ENCODE assay signal across 18 cellular contexts in the genomic region with DNA sequence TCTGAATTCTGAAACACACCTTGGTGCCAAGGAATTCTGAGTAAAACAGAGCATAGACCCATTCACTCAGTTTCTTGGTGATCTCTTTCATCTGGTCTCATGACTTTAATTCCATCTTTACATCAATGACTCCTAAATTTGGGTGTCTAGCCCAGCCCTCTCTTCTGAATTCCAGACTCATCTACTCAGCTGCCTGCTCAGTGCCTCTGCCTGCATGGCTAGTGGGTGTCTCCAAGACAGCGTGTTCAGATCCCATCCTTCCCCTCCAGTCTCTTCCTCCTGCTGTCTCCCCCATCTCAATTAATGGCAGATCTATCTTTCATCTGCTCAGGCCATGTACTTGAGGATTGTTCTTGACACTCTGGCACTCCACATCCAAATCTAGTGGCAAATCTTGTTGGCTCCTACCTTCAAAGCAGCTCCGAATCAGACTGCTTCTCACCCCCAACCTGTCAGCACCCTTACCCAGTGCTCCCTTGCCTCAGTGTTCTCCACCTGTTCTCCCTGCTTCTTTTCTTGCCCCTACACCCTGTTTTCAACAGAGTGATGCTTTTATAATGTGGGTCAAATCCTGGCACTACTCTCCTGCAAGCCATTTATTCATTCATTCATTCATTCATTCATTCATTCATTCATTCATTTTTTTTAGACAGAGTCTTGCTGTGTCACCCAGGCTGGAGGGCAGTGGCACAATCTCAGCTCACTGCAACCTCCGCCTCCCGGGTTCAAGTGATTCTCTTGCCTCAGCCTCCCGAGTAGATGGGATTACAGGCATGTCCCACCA. TPM values are rescaled to one million over a fixed set of nuclear protein-coding genes. Genes with fewer than 3 reads are reported as not detected.
DNase-seq lines count a peak whose midpoint lies in the region; ATAC-seq and TF ChIP-seq lines count a peak whose summit lies in the region.
"Had no signal": no experiment of that assay in that cellular context is flagged by ENCODE, and none has a peak within 500 bp of the region (broad histone marks: within the 10 kb centered on the region; RNA-seq: fewer than 3 reads in every experiment).

No MANE protein-coding gene starts in this region.

- peaks cover 13% of the 10 kb centered on the region for H3K4me1 Mint-ChIP-seq in endothelial cell (ENCODE audit: unreplicated experiment)
- H3K4me1 Mint-ChIP-seq: CD14-positive monocyte; CD4-positive, alpha-beta memory T cell; GM23338; IgD-negative memory B cell had no signal

- no peaks in the 10 kb centered on the region for H3K9me3 Mint-ChIP-seq in endothelial cell (ENCODE audit: unreplicated experiment)
- H3K9me3 Mint-ChIP-seq: CD14-positive monocyte; CD4-positive, alpha-beta memory T cell; GM23338; IgD-negative memory B cell had no signal

- H3K27me3 ChIP-seq in psoas muscle (ENCODE audit: insufficient read depth in 3 of 3, low read length in 2 of 3) (no peaks in the 10 kb centered on the region), hepatocyte (no peaks in the 10 kb centered on the region)
- H3K27me3 ChIP-seq: BLaER1 had no signal

- H3K27ac ChIP-seq in psoas muscle = peak overlapping the region; percentile 88
- no peak overlapping the region for H3K27ac ChIP-seq in hepatocyte
- H3K27ac ChIP-seq: BLaER1 had no signal

- no peak overlapping the region for H3K27ac Mint-ChIP-seq in endothelial cell (ENCODE audit: unreplicated experiment)
- H3K27ac Mint-ChIP-seq: CD14-positive monocyte; CD4-positive, alpha-beta memory T cell; GM23338; IgD-negative memory B cell had no signal

- no peaks in the 10 kb centered on the region for H4K20me1 ChIP-seq in hepatocyte (ENCODE audit: insufficient read depth, poor library complexity, severe bottlenecking)
- H4K20me1 ChIP-seq: BLaER1 had no signal

- H3K79me2 ChIP-seq in hepatocyte = no peaks in the 10 kb centered on the region

- H3K4me3 ChIP-seq in fibroblast of the aortic adventitia (ENCODE audit: low read depth, low read length) (no peak overlapping the region), psoas muscle (peak overlapping the region; percentile 68), hepatocyte (no peak overlapping the region)
- H3K4me3 ChIP-seq: BLaER1, GM12878, GM23338 had no signal

- ATAC-seq in psoas muscle = no peak
- ATAC-seq: GM12878, GM23338 had no signal

- peaks cover 0 to 40% of the 10 kb centered on the region in 2 donors for H3K36me3 ChIP-seq in psoas muscle (ENCODE audit: insufficient read depth in 1 of 2, low read depth in 1 of 2)
- no peaks in the 10 kb centered on the region for H3K36me3 ChIP-seq in hepatocyte (replicated peaks; ENCODE audit: insufficient read depth, low read depth)

- H3K4me1 ChIP-seq in psoas muscle (peaks cover 32% of the 10 kb centered on the region), hepatocyte (ENCODE audit: insufficient read depth) (no peaks in the 10 kb centered on the region)

- intact Hi-C loops in psoas muscle (cut with DNase I) = loop anchor here in 1 of 2 donors (10.0 kb wide), 1 partner anchor 558 kb away; no protein-coding TSS in a partner anchor

- no peak for TF ChIP-seq CTCF in fibroblast of the aortic adventitia (IDR thresholded peaks at IDR 0.05; ENCODE audit: insufficient read depth, low read length)
- no peak for TF ChIP-seq CTCF in psoas muscle (IDR thresholded peaks at IDR 0.05)
- TF ChIP-seq CTCF in hepatocyte (IDR thresholded peaks at IDR 0.05; ENCODE audit: poor library complexity) = no peak
- TF ChIP-seq CTCF in endothelial cell (IDR thresholded peaks at IDR 0.05; ENCODE audit: unreplicated experiment) = no peak

- H3K9me3 ChIP-seq in psoas muscle = no peaks in the 10 kb centered on the region
- no peaks in the 10 kb centered on the region for H3K9me3 ChIP-seq in hepatocyte (ENCODE audit: low read depth)
- H3K9me3 ChIP-seq: BLaER1 had no signal

- H3K4me3 Mint-ChIP-seq in endothelial cell (ENCODE audit: unreplicated experiment) = no peak overlapping the region
- H3K4me3 Mint-ChIP-seq: CD14-positive monocyte; CD4-positive, alpha-beta memory T cell; GM23338; IgD-negative memory B cell had no signal

- peaks cover 2% of the 10 kb centered on the region for H3K36me3 Mint-ChIP-seq in endothelial cell (ENCODE audit: low read depth, unreplicated experiment)
- H3K36me3 Mint-ChIP-seq: CD14-positive monocyte, IgD-negative memory B cell had no signal

- DNase-seq in GM03348 (ENCODE audit: low spot score) = peak; percentile 47
- DNase-seq in fibroblast of the aortic adventitia (ENCODE audit: low read depth) = peak; percentile 49
- no peak for DNase-seq in psoas muscle
- DNase-seq in superior temporal gyrus (ENCODE audit: extremely low spot score) = peak; percentile 40
- no peak for DNase-seq in hepatocyte (ENCODE audit: low spot score)
- no peak for DNase-seq in DMS114 treated with DMSO at 0.1 percent for 48 hours (lab: John Stamatoyannopoulos, UW; ENCODE audit: unreplicated experiment)
- no peak for DNase-seq in endothelial cell (ENCODE audit: low spot score)
- DNase-seq: ACHN; CD4-positive, alpha-beta memory T cell; DMS79 treated with DMSO at 0.1 percent for 48 hours; GF-D8; HCEC 1CT; KG1 had no signal

- no peaks in the 10 kb centered on the region for H3K9me2 ChIP-seq in hepatocyte (replicated peaks; ENCODE audit: insufficient read depth)

- WGBS in psoas muscle, 3 donors = 55 to 79% (median 70%) methylated on average over 5 of the region's 5 CpGs
- 94% methylated on average over 5 of the region's 5 CpGs for WGBS in hepatocyte (ENCODE audit: low lambda C conversion rate, missing lambda C conversion rate)

- H2AFZ ChIP-seq in hepatocyte = no peak overlapping the region
- H2AFZ ChIP-seq: GM23338 had no signal

- H3K4me2 ChIP-seq in hepatocyte = no peak overlapping the region
- H3K4me2 ChIP-seq: BLaER1, GM23338 had no signal

- peaks cover 1% of the 10 kb centered on the region for H3K27me3 Mint-ChIP-seq in endothelial cell (ENCODE audit: unreplicated experiment)
- H3K27me3 Mint-ChIP-seq: CD4-positive, alpha-beta memory T cell had no signal

RNA-seq across cellular contexts. Expression of a gene that starts 5.3 kb away (rescaled TPM):
- total RNA-seq in fibroblast of the aortic adventitia (ENCODE audit: low replicate concordance) (1.4 TPM in 2 replicates), psoas muscle (100 to 1,000 TPM in 1 of 4 donors, 10 to 100 TPM in 3; 68.6 to 230 (median 86.9) TPM), hepatocyte (1.0 and 2.4 TPM in 2 replicates), endothelial cell (ENCODE audit: unreplicated experiment) (7.4 TPM)
- polyA plus RNA-seq in psoas muscle (10 to 100 TPM in 2 of 3 donors, 1 to 10 TPM in 1; 3.5 to 59.2 (median 25.6) TPM), hepatocyte (0.53 and 0.54 TPM in 2 replicates)
- polyA plus RNA-seq: CD14-positive monocyte; CD4-positive, alpha-beta memory T cell; IgD-negative memory B cell had no signal

Comparison
In these comparisons a context has a peak if more than half of its experiments do, and no peak if none do; other contexts are left out.
1. DNase-seq: peak in GM03348 (single experiment), fibroblast of the aortic adventitia (single experiment) and superior temporal gyrus (single experiment); none in psoas muscle (0 of 2), hepatocyte (single experiment), DMS114 treated with DMSO at 0.1 percent for 48 hours (single experiment) and endothelial cell (single experiment).